ENCODE assay signal across 13 cellular contexts in genomic region chr12:47844264-47845020, GRCh38. TPM values are rescaled to one million over a fixed set of nuclear protein-coding genes. Genes with fewer than 3 reads are reported as not detected.
A peak's percentile ranks its signal among the peaks of the same experiment; 100 is the strongest.
DNase-seq lines count a peak whose midpoint lies in the region; ATAC-seq and TF ChIP-seq lines count a peak whose summit lies in the region.
"Had no signal": no experiment of that assay in that cellular context is flagged by ENCODE, and none has a peak within 500 bp of the region (broad histone marks: within the 10 kb centered on the region; RNA-seq: fewer than 3 reads in every experiment).

No MANE protein-coding gene starts in this region.

- no peak for TF ChIP-seq CTCF in fibroblast of mammary gland (conservative IDR thresholded peaks at IDR 0.05; ENCODE audit: control insufficient read depth, insufficient read depth, low read depth, low read length)

- ATAC-seq in sciatic nerve = peak; percentile 81
- ATAC-seq: body of pancreas had no signal

- DNase-seq in DMS153 treated with DMSO at 0.1 percent for 48 hours (lab: John Stamatoyannopoulos, UW; ENCODE audit: unreplicated experiment) (peak; percentile 30), HUDEP-2 (lab: John Stamatoyannopoulos, UW; ENCODE audit: unreplicated experiment in 76 of 76) (peak in 74 of 76 experiments; percentile 15 to 88 (median 73)), fibroblast of mammary gland (ENCODE audit: low read depth) (peak; percentile 51), sciatic nerve (ENCODE audit: low spot score) (no peak), cerebellar nuclear complex (lab: John Stamatoyannopoulos, UW) (no peak), 8988T (no peak), superior temporal gyrus (ENCODE audit: extremely low spot score) (no peak)
- DNase-seq: activated naive CD4-positive, alpha-beta T cell; body of pancreas; HFFc6; Kasumi-1; stimulated activated CD4-positive, alpha-beta T cell treated with anti-CD3 and anti-CD28 coated beads, Interleukin-12 subunit alpha, Interleukin-12 subunit beta, amount 100 ng/mL, for 4 hours had no signal

- intact Hi-C loops in sciatic nerve (cut with DNase I) = no loop called here

- no peak overlapping the region for H3K4me3 ChIP-seq in fibroblast of mammary gland (ENCODE audit: control insufficient read depth, low read depth, low read length)
- H3K4me3 ChIP-seq: body of pancreas, dorsolateral prefrontal cortex had no signal

RNA-seq across cellular contexts. Expression of gene HDAC7, which starts 24.7 kb away (rescaled TPM):
- total RNA-seq in sciatic nerve = 152 TPM

Comparison
In these comparisons a context has a peak if more than half of its experiments do, and no peak if none do; other contexts are left out.
1. DNase-seq: peak in DMS153 treated with DMSO at 0.1 percent for 48 hours (single experiment), HUDEP-2 (74 of 76) and fibroblast of mammary gland (single experiment); none in sciatic nerve (single experiment), cerebellar nuclear complex (0 of 2), 8988T (single experiment) and superior temporal gyrus (single experiment).